ENCODE assay signal across 8 cellular contexts in genomic region chr9:21761309-21761901, GRCh38. TPM values are rescaled to one million over a fixed set of nuclear protein-coding genes. Genes with fewer than 3 reads are reported as not detected.
A peak's percentile ranks its signal among the peaks of the same experiment; 100 is the strongest.
DNase-seq lines count a peak whose midpoint lies in the region; ATAC-seq, FAIRE-seq and TF ChIP-seq lines count a peak whose summit lies in the region.

No MANE protein-coding gene starts in this region.

- H4K20me1 ChIP-seq in BLaER1 treated with 17β-estradiol and CSF1 and Interleukin-3, amounts not matched to agents 10 nM and 100 nM = no peaks in the 10 kb centered on the region

- H3K9me3 ChIP-seq in BLaER1 treated with 17β-estradiol and CSF1 and Interleukin-3, amounts not matched to agents 10 nM and 100 nM (replicated peaks in 1 of 11) = no peaks in the 10 kb centered on the region

- FAIRE-seq in H54 (lab: Jason Lieb, UNC) = no peak

- H3K27me3 ChIP-seq in BLaER1 treated with 17β-estradiol and CSF1 and Interleukin-3, amounts not matched to agents 10 nM and 100 nM = no peaks in the 10 kb centered on the region

- no peak overlapping the region for H3K27ac ChIP-seq in BLaER1 treated with 17β-estradiol and CSF1 and Interleukin-3, amounts not matched to agents 10 nM and 100 nM

- H3K9me3 Mint-ChIP-seq in activated T-helper 1 cell treated with anti-CD3 and anti-CD28 coated beads, Interleukin-12 subunit alpha, Interleukin-12 subunit beta, Interleukin-2, Interleukin-4 antibody, amounts not matched to agents 30 ng/mL and 10 ng/mL and 1 ng/mL, durations not matched to agents 14 hours and 24 hours and 36 hours = no peaks in the 10 kb centered on the region

- peaks cover 9% of the 10 kb centered on the region for H3K4me1 Mint-ChIP-seq in activated T-helper 1 cell treated with anti-CD3 and anti-CD28 coated beads, Interleukin-12 subunit alpha, Interleukin-12 subunit beta, Interleukin-2, Interleukin-4 antibody, amounts not matched to agents 30 ng/mL and 10 ng/mL and 1 ng/mL, durations not matched to agents 14 hours and 24 hours and 36 hours (ENCODE audit: low read depth)

- peaks cover 7 to 35% (median 25%) of the 10 kb centered on the region in 10 experiments; a peak in 19 of 20 replicates for H3K4me1 ChIP-seq in BLaER1 treated with 17β-estradiol and CSF1 and Interleukin-3, amounts not matched to agents 10 nM and 100 nM

- peak; percentile 73 for ATAC-seq in GM19035 (IDR thresholded peaks at IDR 0.05; ENCODE audit: unreplicated experiment)
- peak; percentile 89 for ATAC-seq in HG02938 (IDR thresholded peaks at IDR 0.05; ENCODE audit: unreplicated experiment)

- DNase-seq in activated T-helper 1 cell treated with anti-CD3 and anti-CD28 coated beads, Interleukin-12 subunit alpha, Interleukin-12 subunit beta, Interleukin-2, Interleukin-4 antibody, amounts not matched to agents 30 ng/mL and 10 ng/mL and 1 ng/mL, durations not matched to agents 14 hours and 24 hours and 36 hours (ENCODE audit: low spot score) = peak; percentile 46
- no peak for DNase-seq in Kasumi-1 (lab: John Stamatoyannopoulos, UW)
- DNase-seq in H54 (ENCODE audit: insufficient read length, low spot score) = no peak
- no peak for DNase-seq in NCI-H510A (lab: John Stamatoyannopoulos, UW)
- no peak for DNase-seq in nucleus accumbens (lab: John Stamatoyannopoulos, UW)

- intact Hi-C loops in activated T-helper 1 cell treated with anti-CD3 and anti-CD28 coated beads, Interleukin-12 subunit alpha, Interleukin-12 subunit beta, Interleukin-2, Interleukin-4 antibody, amounts not matched to agents 30 ng/mL and 10 ng/mL and 1 ng/mL, durations not matched to agents 14 hours and 24 hours and 36 hours (cut with micrococcal nuclease) = loop anchor here (1.0 to 2.0 kb wide), 9 partner anchors 17 to 479 kb away; no protein-coding TSS in a partner anchor

- no peak for TF ChIP-seq POLR2A in H54 (IDR thresholded peaks at IDR 0.05; ENCODE audit: low read depth, low read length)

- H3K4me2 ChIP-seq in BLaER1 treated with 17β-estradiol and CSF1 and Interleukin-3, amounts not matched to agents 10 nM and 100 nM = peak overlapping the region in 8 of 11 experiments; percentile 12 to 61 (median 36); a peak in 16 of 22 replicates

- peaks cover 78% of the 10 kb centered on the region for H3K27me3 Mint-ChIP-seq in activated T-helper 1 cell treated with anti-CD3 and anti-CD28 coated beads, Interleukin-12 subunit alpha, Interleukin-12 subunit beta, Interleukin-2, Interleukin-4 antibody, amounts not matched to agents 30 ng/mL and 10 ng/mL and 1 ng/mL, durations not matched to agents 14 hours and 24 hours and 36 hours (ENCODE audit: insufficient read depth)

- H3K4me3 ChIP-seq in BLaER1 treated with 17β-estradiol and CSF1 and Interleukin-3, amounts not matched to agents 10 nM and 100 nM = no peak overlapping the region

- no peaks in the 10 kb centered on the region for H3K36me3 ChIP-seq in BLaER1 treated with 17β-estradiol and CSF1 and Interleukin-3, amounts not matched to agents 10 nM and 100 nM

- H3K4me3 Mint-ChIP-seq in activated T-helper 1 cell treated with anti-CD3 and anti-CD28 coated beads, Interleukin-12 subunit alpha, Interleukin-12 subunit beta, Interleukin-2, Interleukin-4 antibody, amounts not matched to agents 30 ng/mL and 10 ng/mL and 1 ng/mL, durations not matched to agents 14 hours and 24 hours and 36 hours = no peak overlapping the region

- H3K27ac Mint-ChIP-seq in activated T-helper 1 cell treated with anti-CD3 and anti-CD28 coated beads, Interleukin-12 subunit alpha, Interleukin-12 subunit beta, Interleukin-2, Interleukin-4 antibody, amounts not matched to agents 30 ng/mL and 10 ng/mL and 1 ng/mL, durations not matched to agents 14 hours and 24 hours and 36 hours = peak overlapping the region; percentile 18

- no peaks in the 10 kb centered on the region for H3K36me3 Mint-ChIP-seq in activated T-helper 1 cell treated with anti-CD3 and anti-CD28 coated beads, Interleukin-12 subunit alpha, Interleukin-12 subunit beta, Interleukin-2, Interleukin-4 antibody, amounts not matched to agents 30 ng/mL and 10 ng/mL and 1 ng/mL, durations not matched to agents 14 hours and 24 hours and 36 hours (ENCODE audit: low read depth)

- H3K9ac ChIP-seq in BLaER1 treated with 17β-estradiol and CSF1 and Interleukin-3, amounts not matched to agents 10 nM and 100 nM = no peak overlapping the region

RNA-seq across cellular contexts. Expression of gene MTAP, which starts 41.0 kb away (rescaled TPM):
- total RNA-seq in activated T-helper 1 cell treated with anti-CD3 and anti-CD28 coated beads, Interleukin-12 subunit alpha, Interleukin-12 subunit beta, Interleukin-2, Interleukin-4 antibody, amounts not matched to agents 30 ng/mL and 10 ng/mL and 1 ng/mL, durations not matched to agents 14 hours and 24 hours and 36 hours = 55.5 and 62.2 TPM in 2 replicates
